In genomic region chr6:1082040-1082935, GRCh38 we compare ENCODE assay signal across 15 cellular contexts.
DNase-seq lines count a peak whose midpoint lies in the region; ATAC-seq and TF ChIP-seq lines count a peak whose summit lies in the region.
"Had no signal": no experiment of that assay in that cellular context is flagged by ENCODE, and none has a peak within 500 bp of the region (broad histone marks: within the 10 kb centered on the region; RNA-seq: fewer than 3 reads in every experiment).

No MANE protein-coding gene starts in this region.

- intact Hi-C loops in psoas muscle (cut with DNase I): no loop called here

- 48 to 58% (median 50%) methylated on average over 12 of the region's 12 CpGs for WGBS in psoas muscle, 3 donors

- H3K4me3 ChIP-seq in AG10803 (ENCODE audit: low read length) (no peak overlapping the region), psoas muscle (no peak overlapping the region)

- no peaks in the 10 kb centered on the region for H3K4me1 ChIP-seq in psoas muscle

- H3K27me3 ChIP-seq in psoas muscle (ENCODE audit: insufficient read depth in 3 of 3, low read length in 2 of 3): peaks cover 0 to 4% (median 0%) of the 10 kb centered on the region in 3 donors

- in situ Hi-C loops in GM13977 (cut with MboI; ENCODE audit: low pct_unique_long_range_greater_than_20kb, low sequenced_read_pairs, unreplicated experiment): no loop called here

- DNase-seq in AG10803 (ENCODE audit: low read depth) (peak; percentile 84), M059J (ENCODE audit: low read depth) (peak; percentile 89), cerebellar cortex (ENCODE audit: low spot score) (peak; percentile 1), kidney tubule cell (ENCODE audit: low spot score) (peak; percentile 81), GM13977 (ENCODE audit: low spot score) (no peak), psoas muscle (no peak)
- DNase-seq in effector CD4-positive, alpha-beta T cell: no peak
- DNase-seq: activated CD8-positive, alpha-beta T cell treated with anti-CD3 and anti-CD28 coated beads for 36 hours; activated naive CD4-positive, alpha-beta T cell treated with anti-CD3 and anti-CD28 coated beads, Interleukin-2, amount 50 U/mL, for 16 hours; NCI-H1092 treated with DMSO at 0.1 percent for 48 hours; NCI-H774; stimulated activated CD4-positive, alpha-beta T cell treated with anti-CD3 and anti-CD28 coated beads, Interleukin-2, amount 100 ng/mL, for 24 hours; T-cell had no signal

- H3K36me3 ChIP-seq in psoas muscle (ENCODE audit: insufficient read depth in 1 of 2, low read depth in 1 of 2): no peaks in the 10 kb centered on the region

- no peaks in the 10 kb centered on the region for H3K9me3 ChIP-seq in psoas muscle

- H3K27ac ChIP-seq in psoas muscle: no peak overlapping the region
- H3K27ac ChIP-seq: C4-2B had no signal

- TF ChIP-seq CTCF in AG10803 (conservative IDR thresholded peaks at IDR 0.05; ENCODE audit: low read length) (no peak), GM13977 (IDR thresholded peaks at IDR 0.05; ENCODE audit: extremely low read depth, insufficient read depth, missing control alignments) (no peak), psoas muscle (IDR thresholded peaks at IDR 0.05) (no peak)

- ATAC-seq in activated CD4-positive, CD25-positive, alpha-beta regulatory T cell treated with anti-CD3 and anti-CD28 coated beads, Interleukin-2, amount 50 U/mL, for 24 hours: no peak
- ATAC-seq in psoas muscle: no peak
- ATAC-seq: activated CD8-positive, alpha-beta T cell treated with anti-CD3 and anti-CD28 coated beads for 36 hours; T-cell had no signal

Comparison
In these comparisons a context has a peak if more than half of its experiments do, and no peak if none do; other contexts are left out.
1. DNase-seq: peak in AG10803 (single experiment), M059J (single experiment), cerebellar cortex (single experiment) and kidney tubule cell (single experiment); none in GM13977 (single experiment), effector CD4-positive, alpha-beta T cell (single experiment) and psoas muscle (0 of 2).